Comparison of ENCODE assay signal across 2 cellular contexts in genomic region chr15:58404020-58404419, GRCh38.
TF ChIP-seq lines count a peak whose summit lies in the region.

No MANE protein-coding gene starts in this region.

TF ChIP-seq in HepG2, 621 proteins besides CTCF, POLR2A, EP300 and RAD21:
- TF ChIP-seq ZNF510 (CRISPR knock-in tag; IDR thresholded peaks at IDR 0.05; ENCODE audit: low read depth) (no peak), MBD4 (IDR thresholded peaks at IDR 0.05; ENCODE audit: borderline replicate concordance, low read length) (no peak), ZKSCAN1 (IDR thresholded peaks at IDR 0.05; ENCODE audit: low read length) (peak; percentile 76), THYN1 (CRISPR knock-in tag; IDR thresholded peaks at IDR 0.05; ENCODE audit: borderline replicate concordance, low read depth) (no peak)
TF ChIP-seq in HepG2: peak in this region for 1.

TF ChIP-seq in K562, 482 proteins besides CTCF, POLR2A, EP300 and RAD21 (continues in another document):
- no peak for TF ChIP-seq RBM25 (IDR thresholded peaks at IDR 0.05; ENCODE audit: low read depth, low read length, severe bottlenecking)
- peak; percentile 9 to 38; a peak in 2 of 4 replicates for TF ChIP-seq KDM1A (IDR thresholded peaks at IDR 0.05)
- no peak for TF ChIP-seq TRIM28 (IDR thresholded peaks at IDR 0.05)
- peak; percentile 71 for TF ChIP-seq TAL1 (IDR thresholded peaks at IDR 0.05)
- no peak for TF ChIP-seq ZNF655 (CRISPR knock-in tag; IDR thresholded peaks at IDR 0.05)
- TF ChIP-seq CXXC5 (CRISPR knock-in tag; IDR thresholded peaks at IDR 0.05): 0 out of 2 replicates have a peak, but pooled peaks have one; percentile 30
- no peak for TF ChIP-seq WHSC1 (IDR thresholded peaks at IDR 0.05; ENCODE audit: low read length)
- TF ChIP-seq GATAD2A (IDR thresholded peaks at IDR 0.05): no peak
- TF ChIP-seq CTBP1 (IDR thresholded peaks at IDR 0.05; ENCODE audit: borderline replicate concordance): peak; percentile 21; the same call in 1 of the 2 replicates
- peak; percentile 81 for TF ChIP-seq ARID1B (IDR thresholded peaks at IDR 0.05)
- no peak for TF ChIP-seq HLTF (IDR thresholded peaks at IDR 0.05)
- TF ChIP-seq, protein P1, sequence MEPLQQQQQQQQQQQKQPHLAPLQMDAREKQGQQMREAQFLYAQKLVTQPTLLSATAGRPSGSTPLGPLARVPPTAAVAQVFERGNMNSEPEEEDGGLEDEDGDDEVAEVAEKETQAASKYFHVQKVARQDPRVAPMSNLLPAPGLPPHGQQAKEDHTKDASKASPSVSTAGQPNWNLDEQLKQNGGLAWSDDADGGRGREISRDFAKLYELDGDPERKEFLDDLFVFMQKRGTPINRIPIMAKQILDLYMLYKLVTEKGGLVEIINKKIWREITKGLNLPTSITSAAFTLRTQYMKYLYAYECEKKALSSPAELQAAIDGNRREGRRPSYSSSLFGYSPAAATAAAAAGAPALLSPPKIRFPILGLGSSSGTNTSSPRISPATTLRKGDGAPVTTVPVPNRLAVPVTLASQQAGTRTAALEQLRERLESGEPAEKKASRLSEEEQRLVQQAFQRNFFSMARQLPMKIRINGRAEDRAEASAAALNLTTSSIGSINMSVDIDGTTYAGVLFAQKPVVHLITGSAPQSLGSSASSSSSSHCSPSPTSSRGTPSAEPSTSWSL (CRISPR knock-in tag; IDR thresholded peaks at IDR 0.05; ENCODE audit: borderline replicate concordance): no peak
- peak; percentile 69 for TF ChIP-seq TCF3 (CRISPR knock-in tag; IDR thresholded peaks at IDR 0.05)
- TF ChIP-seq SOX6 (IDR thresholded peaks at IDR 0.05): peak; percentile 47; the same call in 1 of the 2 replicates
- TF ChIP-seq, protein P2, sequence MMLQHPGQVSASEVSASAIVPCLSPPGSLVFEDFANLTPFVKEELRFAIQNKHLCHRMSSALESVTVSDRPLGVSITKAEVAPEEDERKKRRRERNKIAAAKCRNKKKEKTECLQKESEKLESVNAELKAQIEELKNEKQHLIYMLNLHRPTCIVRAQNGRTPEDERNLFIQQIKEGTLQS (IDR thresholded peaks at IDR 0.05): peak; percentile 59; the same call in 1 of the 2 replicates
- TF ChIP-seq, protein P2 (CRISPR knock-in tag; conservative IDR thresholded peaks at IDR 0.05): no peak
- TF ChIP-seq CBFA2T3 (IDR thresholded peaks at IDR 0.05): peak; percentile 76
- TF ChIP-seq MECOM (CRISPR knock-in tag; IDR thresholded peaks at IDR 0.05): no peak
- no peak for TF ChIP-seq ETV6 (IDR thresholded peaks at IDR 0.05; ENCODE audit: borderline replicate concordance in 1 of 2, low read depth in 2 of 2, low read length in 1 of 2)
- no peak for TF ChIP-seq ETV6 (CRISPR knock-in tag; IDR thresholded peaks at IDR 0.05; ENCODE audit: borderline replicate concordance)
- 0 out of 4 replicates have a peak, but pooled peaks of 1 of the 2 experiments have one; percentile 37 for TF ChIP-seq TRIM24 (IDR thresholded peaks at IDR 0.05)
- TF ChIP-seq BRF1 (IDR thresholded peaks at IDR 0.05; ENCODE audit: borderline replicate concordance, extremely low read depth, insufficient read length): no peak
- TF ChIP-seq RCOR1 (IDR thresholded peaks at IDR 0.05; ENCODE audit: borderline replicate concordance in 1 of 2, low read depth in 2 of 2, low read length in 2 of 2): peak in 1 of 2 experiments; percentile 84; a peak in 1 of 4 replicates
- TF ChIP-seq TEAD4 (IDR thresholded peaks at IDR 0.05; ENCODE audit: low read length): peak; percentile 62
- no peak for TF ChIP-seq TEAD4 (CRISPR knock-in tag; IDR thresholded peaks at IDR 0.05; ENCODE audit: borderline replicate concordance)
- no peak for TF ChIP-seq SRSF7 (optimal IDR thresholded peaks at IDR 0.05; ENCODE audit: low read depth, low read length)
- no peak for TF ChIP-seq HNRNPL (IDR thresholded peaks at IDR 0.05; ENCODE audit: low read depth, low read length)
- TF ChIP-seq CREM (IDR thresholded peaks at IDR 0.05; ENCODE audit: low read depth): peak; percentile 60
- no peak for TF ChIP-seq ARNT (IDR thresholded peaks at IDR 0.05)
- TF ChIP-seq FOXK1 (CRISPR knock-in tag; IDR thresholded peaks at IDR 0.05; ENCODE audit: borderline replicate concordance): no peak
- 0 out of 2 replicates have a peak, but pooled peaks have one; percentile 23 for TF ChIP-seq MTA3 (IDR thresholded peaks at IDR 0.05; ENCODE audit: borderline replicate concordance)
- TF ChIP-seq ZNF584 (CRISPR knock-in tag; IDR thresholded peaks at IDR 0.05; ENCODE audit: low read depth): 0 out of 2 replicates have a peak, but pooled peaks have one; percentile 9
- TF ChIP-seq MYC (IDR thresholded peaks at IDR 0.05; ENCODE audit: low read depth, low read length): no peak
- TF ChIP-seq MYC (CRISPR knock-in tag; IDR thresholded peaks at IDR 0.05; ENCODE audit: borderline replicate concordance, low read depth): no peak
- TF ChIP-seq JUND (IDR thresholded peaks at IDR 0.05; ENCODE audit: borderline replicate concordance, low read depth, low read length): peak; percentile 42; the same call in 1 of the 2 replicates
- TF ChIP-seq JUND (tag; IDR thresholded peaks at IDR 0.05; ENCODE audit: borderline replicate concordance, low read depth, low read length): peak; percentile 53; the same call in 2 of the 3 replicates
- peak; percentile 49; the same call in 1 of the 2 replicates for TF ChIP-seq FOSL1 (tag; conservative IDR thresholded peaks at IDR 0.05)
- TF ChIP-seq, protein P3, sequence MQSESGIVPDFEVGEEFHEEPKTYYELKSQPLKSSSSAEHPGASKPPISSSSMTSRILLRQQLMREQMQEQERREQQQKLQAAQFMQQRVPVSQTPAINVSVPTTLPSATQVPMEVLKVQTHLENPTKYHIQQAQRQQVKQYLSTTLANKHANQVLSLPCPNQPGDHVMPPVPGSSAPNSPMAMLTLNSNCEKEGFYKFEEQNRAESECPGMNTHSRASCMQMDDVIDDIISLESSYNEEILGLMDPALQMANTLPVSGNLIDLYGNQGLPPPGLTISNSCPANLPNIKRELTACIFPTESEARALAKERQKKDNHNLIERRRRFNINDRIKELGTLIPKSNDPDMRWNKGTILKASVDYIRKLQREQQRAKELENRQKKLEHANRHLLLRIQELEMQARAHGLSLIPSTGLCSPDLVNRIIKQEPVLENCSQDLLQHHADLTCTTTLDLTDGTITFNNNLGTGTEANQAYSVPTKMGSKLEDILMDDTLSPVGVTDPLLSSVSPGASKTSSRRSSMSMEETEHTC (IDR thresholded peaks at IDR 0.05): peak; percentile 77
- TF ChIP-seq RBBP5 (IDR thresholded peaks at IDR 0.05; ENCODE audit: borderline replicate concordance, insufficient read depth, low read length, poor library complexity, severe bottlenecking): no peak
- no peak for TF ChIP-seq RFX1 (IDR thresholded peaks at IDR 0.05)
- no peak for TF ChIP-seq NBN (IDR thresholded peaks at IDR 0.05; ENCODE audit: low read depth)
- TF ChIP-seq BRD4 (IDR thresholded peaks at IDR 0.05): no peak
- TF ChIP-seq ZNF121 (CRISPR knock-in tag; conservative IDR thresholded peaks at IDR 0.05): no peak
- TF ChIP-seq FOXA3 (CRISPR knock-in tag; conservative IDR thresholded peaks at IDR 0.05 in 1 of 2, IDR thresholded peaks at IDR 0.05 in 1 of 2): no peak
- TF ChIP-seq, protein P4, sequence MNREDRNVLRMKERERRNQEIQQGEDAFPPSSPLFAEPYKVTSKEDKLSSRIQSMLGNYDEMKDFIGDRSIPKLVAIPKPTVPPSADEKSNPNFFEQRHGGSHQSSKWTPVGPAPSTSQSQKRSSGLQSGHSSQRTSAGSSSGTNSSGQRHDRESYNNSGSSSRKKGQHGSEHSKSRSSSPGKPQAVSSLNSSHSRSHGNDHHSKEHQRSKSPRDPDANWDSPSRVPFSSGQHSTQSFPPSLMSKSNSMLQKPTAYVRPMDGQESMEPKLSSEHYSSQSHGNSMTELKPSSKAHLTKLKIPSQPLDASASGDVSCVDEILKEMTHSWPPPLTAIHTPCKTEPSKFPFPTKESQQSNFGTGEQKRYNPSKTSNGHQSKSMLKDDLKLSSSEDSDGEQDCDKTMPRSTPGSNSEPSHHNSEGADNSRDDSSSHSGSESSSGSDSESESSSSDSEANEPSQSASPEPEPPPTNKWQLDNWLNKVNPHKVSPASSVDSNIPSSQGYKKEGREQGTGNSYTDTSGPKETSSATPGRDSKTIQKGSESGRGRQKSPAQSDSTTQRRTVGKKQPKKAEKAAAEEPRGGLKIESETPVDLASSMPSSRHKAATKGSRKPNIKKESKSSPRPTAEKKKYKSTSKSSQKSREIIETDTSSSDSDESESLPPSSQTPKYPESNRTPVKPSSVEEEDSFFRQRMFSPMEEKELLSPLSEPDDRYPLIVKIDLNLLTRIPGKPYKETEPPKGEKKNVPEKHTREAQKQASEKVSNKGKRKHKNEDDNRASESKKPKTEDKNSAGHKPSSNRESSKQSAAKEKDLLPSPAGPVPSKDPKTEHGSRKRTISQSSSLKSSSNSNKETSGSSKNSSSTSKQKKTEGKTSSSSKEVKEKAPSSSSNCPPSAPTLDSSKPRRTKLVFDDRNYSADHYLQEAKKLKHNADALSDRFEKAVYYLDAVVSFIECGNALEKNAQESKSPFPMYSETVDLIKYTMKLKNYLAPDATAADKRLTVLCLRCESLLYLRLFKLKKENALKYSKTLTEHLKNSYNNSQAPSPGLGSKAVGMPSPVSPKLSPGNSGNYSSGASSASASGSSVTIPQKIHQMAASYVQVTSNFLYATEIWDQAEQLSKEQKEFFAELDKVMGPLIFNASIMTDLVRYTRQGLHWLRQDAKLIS (CRISPR knock-in tag; IDR thresholded peaks at IDR 0.05): no peak
- TF ChIP-seq ATF7 (IDR thresholded peaks at IDR 0.05): peak; percentile 92
- no peak for TF ChIP-seq ZNF830 (CRISPR knock-in tag; IDR thresholded peaks at IDR 0.05)
- TF ChIP-seq ATF1 (CRISPR knock-in tag; IDR thresholded peaks at IDR 0.05): no peak
- TF ChIP-seq ATF1 (tag; IDR thresholded peaks at IDR 0.05): peak; percentile 50; the same call in 1 of the 2 replicates
- peak; percentile 31; the same call in 1 of the 2 replicates for TF ChIP-seq NCOR1 (IDR thresholded peaks at IDR 0.05)
- no peak for TF ChIP-seq ZNF695 (CRISPR knock-in tag; IDR thresholded peaks at IDR 0.05)
- TF ChIP-seq ADNP (tag; IDR thresholded peaks at IDR 0.05): peak; percentile 58; the same call in 1 of the 2 replicates
- no peak for TF ChIP-seq FUS (optimal IDR thresholded peaks at IDR 0.05; ENCODE audit: low read depth, low read length)
- TF ChIP-seq TCFL5 (CRISPR knock-in tag; conservative IDR thresholded peaks at IDR 0.05): no peak
- TF ChIP-seq CBFA2T2 (conservative IDR thresholded peaks at IDR 0.05): peak; percentile 59
- no peak for TF ChIP-seq SRSF1 (IDR thresholded peaks at IDR 0.05; ENCODE audit: low read depth, low read length)
- 0 out of 2 replicates have a peak, but pooled peaks have one; percentile 46 for TF ChIP-seq MTA2 (IDR thresholded peaks at IDR 0.05; ENCODE audit: low read depth)
- TF ChIP-seq NR2C1 (IDR thresholded peaks at IDR 0.05): 0 out of 2 replicates have a peak, but pooled peaks have one; percentile 10
- TF ChIP-seq NR2C1 (tag; IDR thresholded peaks at IDR 0.05): peak; percentile 58
- TF ChIP-seq ZKSCAN1 (IDR thresholded peaks at IDR 0.05; ENCODE audit: low read depth, low read length): peak; percentile 98
